ENCODE assay signal across 2 cellular contexts in the genomic region with DNA sequence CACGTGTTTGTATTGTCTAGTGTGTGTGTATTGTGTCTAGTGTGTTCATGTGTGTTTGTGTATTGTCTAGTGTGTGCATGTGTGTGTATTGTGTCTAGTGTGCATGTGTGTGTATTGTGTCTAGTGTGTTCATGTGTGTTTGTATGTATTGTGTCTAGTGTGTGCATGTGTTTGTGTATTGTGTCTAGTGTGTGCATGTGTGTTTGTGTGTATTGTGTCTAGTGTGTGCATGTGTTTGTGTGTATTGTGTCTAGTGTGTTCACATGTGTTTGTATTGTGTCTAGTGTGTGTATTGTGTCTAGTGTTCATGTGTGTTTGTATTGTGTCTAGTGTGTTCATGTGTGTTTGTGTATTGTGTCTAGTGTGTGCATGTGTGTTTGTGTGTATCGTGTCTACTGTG.
TF ChIP-seq lines count a peak whose summit lies in the region.

No MANE protein-coding gene starts in this region.

TF ChIP-seq in HEK293, 187 proteins besides CTCF, POLR2A, EP300 and RAD21:
- TF ChIP-seq ZSCAN23 (tag by site-specific recombination; IDR thresholded peaks at IDR 0.05) (0 out of 2 replicates have a peak, but pooled peaks have one; percentile 56), YY2 (tag by site-specific recombination; IDR thresholded peaks at IDR 0.05) (0 out of 2 replicates have a peak, but pooled peaks have one; percentile 21), ZNF707 (tag by site-specific recombination; IDR thresholded peaks at IDR 0.05) (0 out of 2 replicates have a peak, but pooled peaks have one; percentile 41), ZNF175 (tag by site-specific recombination; IDR thresholded peaks at IDR 0.05) (peak; percentile 86; the same call in 1 of the 2 replicates), MYNN (tag by site-specific recombination; IDR thresholded peaks at IDR 0.05; ENCODE audit: borderline replicate concordance) (0 out of 2 replicates have a peak, but pooled peaks have one; percentile 20)

TF ChIP-seq in K562, 482 proteins besides CTCF, POLR2A, EP300 and RAD21:
- TF ChIP-seq BCOR (IDR thresholded peaks at IDR 0.05) (peak; percentile 29; the same call in 1 of the 2 replicates), EHMT2 (IDR thresholded peaks at IDR 0.05) (0 out of 2 replicates have a peak, but pooled peaks have one; percentile 37), TRIM24 (IDR thresholded peaks at IDR 0.05) (0 out of 4 replicates have a peak, but pooled peaks of 1 of the 2 experiments have one; percentile 11), SMARCA5 (IDR thresholded peaks at IDR 0.05) (0 out of 2 replicates have a peak, but pooled peaks have one; percentile 20), HLTF (IDR thresholded peaks at IDR 0.05) (0 out of 2 replicates have a peak, but pooled peaks have one; percentile 31), HDAC1 (IDR thresholded peaks at IDR 0.05) (peak in 1 of 2 experiments; percentile 52; a peak in 2 of 4 replicates), ARHGAP35 (IDR thresholded peaks at IDR 0.05; ENCODE audit: partially characterized antibody) (peak; percentile 52), IRF2 (CRISPR knock-in tag; IDR thresholded peaks at IDR 0.05) (0 out of 2 replicates have a peak, but pooled peaks have one; percentile 20), PHF20 (IDR thresholded peaks at IDR 0.05; ENCODE audit: partially characterized antibody) (peak; percentile 19)
- TF ChIP-seq, protein P1, sequence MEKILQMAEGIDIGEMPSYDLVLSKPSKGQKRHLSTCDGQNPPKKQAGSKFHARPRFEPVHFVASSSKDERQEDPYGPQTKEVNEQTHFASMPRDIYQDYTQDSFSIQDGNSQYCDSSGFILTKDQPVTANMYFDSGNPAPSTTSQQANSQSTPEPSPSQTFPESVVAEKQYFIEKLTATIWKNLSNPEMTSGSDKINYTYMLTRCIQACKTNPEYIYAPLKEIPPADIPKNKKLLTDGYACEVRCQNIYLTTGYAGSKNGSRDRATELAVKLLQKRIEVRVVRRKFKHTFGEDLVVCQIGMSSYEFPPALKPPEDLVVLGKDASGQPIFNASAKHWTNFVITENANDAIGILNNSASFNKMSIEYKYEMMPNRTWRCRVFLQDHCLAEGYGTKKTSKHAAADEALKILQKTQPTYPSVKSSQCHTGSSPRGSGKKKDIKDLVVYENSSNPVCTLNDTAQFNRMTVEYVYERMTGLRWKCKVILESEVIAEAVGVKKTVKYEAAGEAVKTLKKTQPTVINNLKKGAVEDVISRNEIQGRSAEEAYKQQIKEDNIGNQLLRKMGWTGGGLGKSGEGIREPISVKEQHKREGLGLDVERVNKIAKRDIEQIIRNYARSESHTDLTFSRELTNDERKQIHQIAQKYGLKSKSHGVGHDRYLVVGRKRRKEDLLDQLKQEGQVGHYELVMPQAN (IDR thresholded peaks at IDR 0.05; ENCODE audit: borderline replicate concordance) = peak; percentile 40; the same call in 1 of the 2 replicates
